In the genomic region with DNA sequence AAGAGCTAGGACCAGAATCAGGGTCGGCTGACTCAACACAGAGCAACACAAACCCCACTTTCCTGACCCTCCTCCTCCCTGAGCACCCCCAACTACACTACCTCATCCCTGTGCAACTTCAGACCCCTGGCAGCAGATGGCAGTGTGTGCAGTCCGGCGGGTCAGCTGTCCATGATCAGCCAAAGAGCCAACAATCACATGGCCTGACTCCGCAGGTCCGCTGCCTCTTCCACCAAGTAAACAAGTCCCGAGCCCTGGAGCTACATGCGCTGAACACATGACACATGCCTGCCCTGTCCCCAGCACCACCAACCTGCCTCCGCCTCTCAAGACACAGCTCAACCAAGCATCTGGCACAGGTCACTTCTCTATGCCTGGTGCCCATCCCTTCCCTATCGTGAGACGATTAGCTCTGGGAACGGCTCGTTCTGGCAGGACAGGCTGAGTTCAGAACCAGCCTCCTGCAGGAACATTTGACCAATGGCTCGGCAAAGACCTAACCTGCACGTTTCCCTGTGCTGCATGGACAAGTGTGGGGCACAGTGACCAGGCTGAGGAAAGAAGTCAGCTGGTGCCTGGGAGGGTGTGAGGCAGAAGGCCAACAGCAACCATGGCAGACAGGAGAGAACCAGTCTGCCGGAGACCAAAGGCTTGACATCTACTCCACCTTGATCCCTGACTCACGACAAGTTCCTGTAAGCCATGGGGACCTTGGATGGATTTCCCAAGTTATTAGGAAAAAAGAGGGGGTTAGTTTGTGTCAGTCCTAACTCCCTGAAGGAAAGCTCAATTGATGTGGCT, we compare ENCODE assay signal across 8 cellular contexts.
DNase-seq lines count a peak whose midpoint lies in the region; ATAC-seq and TF ChIP-seq lines count a peak whose summit lies in the region.

No MANE protein-coding gene starts in this region.

- H3K4me1 Mint-ChIP-seq in activated T-cell treated with anti-CD3 and anti-CD28 coated beads, Interleukin-2, amount 50 U/mL, for 72 hours (ENCODE audit: low read depth), result peaks cover 59% of the 10 kb centered on the region
- H3K4me1 Mint-ChIP-seq in T-helper 17 cell, result peaks cover 55% of the 10 kb centered on the region

- no peak overlapping the region for H3K9ac ChIP-seq in parathyroid adenoma

- peak overlapping the region; percentile 91 for H3K27ac Mint-ChIP-seq in activated T-cell treated with anti-CD3 and anti-CD28 coated beads, Interleukin-2, amount 50 U/mL, for 72 hours
- H3K27ac Mint-ChIP-seq in T-helper 17 cell, result peak overlapping the region; percentile 81

- peak overlapping the region; percentile 24 for H3K4me2 ChIP-seq in parathyroid adenoma (ENCODE audit: low read length)

- H3K27me3 Mint-ChIP-seq in activated T-cell treated with anti-CD3 and anti-CD28 coated beads, Interleukin-2, amount 50 U/mL, for 72 hours (ENCODE audit: low read depth), result no peaks in the 10 kb centered on the region
- H3K27me3 Mint-ChIP-seq in T-helper 17 cell, result no peaks in the 10 kb centered on the region

- H3K36me3 ChIP-seq in parathyroid adenoma (ENCODE audit: control insufficient read depth, insufficient read depth, low read length), result no peaks in the 10 kb centered on the region

- no peak overlapping the region for H3K4me3 Mint-ChIP-seq in activated T-cell treated with anti-CD3 and anti-CD28 coated beads, Interleukin-2, amount 50 U/mL, for 72 hours
- no peak overlapping the region for H3K4me3 Mint-ChIP-seq in T-helper 17 cell

- H3K4me1 ChIP-seq in foreskin keratinocyte (peaks cover 16% of the 10 kb centered on the region), parathyroid adenoma (peaks cover 44% of the 10 kb centered on the region)

- TF ChIP-seq CTCF in foreskin keratinocyte (conservative IDR thresholded peaks at IDR 0.05) (peak; percentile 42), parathyroid adenoma (IDR thresholded peaks at IDR 0.05) (peak; percentile 58)

- no peak overlapping the region for H3K27ac ChIP-seq in foreskin keratinocyte
- peak overlapping the region; percentile 68 for H3K27ac ChIP-seq in parathyroid adenoma

- peak overlapping the region; percentile 29 for H3K4me3 ChIP-seq in parathyroid adenoma (ENCODE audit: low read depth, low read length)

- H3K27me3 ChIP-seq in foreskin keratinocyte (no peaks in the 10 kb centered on the region), parathyroid adenoma (ENCODE audit: control insufficient read depth, insufficient read depth, low read length) (no peaks in the 10 kb centered on the region)

- peaks cover 47% of the 10 kb centered on the region for H3K79me2 ChIP-seq in parathyroid adenoma

- H3K9me3 Mint-ChIP-seq in activated T-cell treated with anti-CD3 and anti-CD28 coated beads, Interleukin-2, amount 50 U/mL, for 72 hours, result no peaks in the 10 kb centered on the region

- peaks cover 7 to 14% of the 10 kb centered on the region in 2 donors for H3K36me3 Mint-ChIP-seq in activated T-cell treated with anti-CD3 and anti-CD28 coated beads, Interleukin-2, amount 50 U/mL, for 72 hours (ENCODE audit: insufficient read depth in 2 of 2)
- H3K36me3 Mint-ChIP-seq in T-helper 17 cell (ENCODE audit: low read depth), result peaks cover 12% of the 10 kb centered on the region

- DNase-seq in activated T-cell treated with anti-CD3 and anti-CD28 coated beads, Interleukin-2, amount 50 U/mL, for 72 hours, result no peak
- no peak for DNase-seq in activated T-cell treated with anti-CD3 and anti-CD28 coated beads, Interleukin-2, amount 50 U/mL, for 48 hours
- DNase-seq in T-helper 17 cell, result no peak
- no peak for DNase-seq in foreskin keratinocyte
- DNase-seq in activated T-cell treated with anti-CD3 and anti-CD28 coated beads for 4 hours, result no peak
- no peak for DNase-seq in stimulated activated CD4-positive, alpha-beta T cell treated with anti-CD3 and anti-CD28 coated beads, Interleukin-4, amount 100 ng/mL, for 4 hours

- H2AFZ ChIP-seq in parathyroid adenoma, result no peak overlapping the region

- H3K9me3 ChIP-seq in T-helper 17 cell (ENCODE audit: control insufficient read depth, low read length, poor library complexity, severe bottlenecking), result no peaks in the 10 kb centered on the region
- H3K9me3 ChIP-seq in parathyroid adenoma (ENCODE audit: control insufficient read depth, low read length), result no peaks in the 10 kb centered on the region

- peak in 1 of 2 donors; percentile 21 for ATAC-seq in activated T-cell treated with anti-CD3 and anti-CD28 coated beads, Interleukin-2, amount 50 U/mL, for 72 hours (replicated peaks in 1 of 2)
- no peak for ATAC-seq in T-helper 17 cell
- no peak for ATAC-seq in foreskin keratinocyte
- no peak for ATAC-seq in GM21367 (IDR thresholded peaks at IDR 0.05; ENCODE audit: unreplicated experiment)
